ENCODE assay signal across 1 cellular context in genomic region chr15:84980196-84981053, GRCh38.
TF ChIP-seq lines count a peak whose summit lies in the region.

No MANE protein-coding gene starts in this region.

TF ChIP-seq in WTC11, 78 proteins besides CTCF, POLR2A, EP300 and RAD21 (continued from another document):
- TF ChIP-seq ARID4B (CRISPR knock-in tag; IDR thresholded peaks at IDR 0.05; ENCODE audit: borderline replicate concordance), result peak; percentile 50; the same call in 1 of the 2 replicates
- TF ChIP-seq TEAD1 (CRISPR knock-in tag; IDR thresholded peaks at IDR 0.05), result peak; percentile 54; the same call in 1 of the 2 replicates
- no peak for TF ChIP-seq CDX4 (CRISPR knock-in tag; IDR thresholded peaks at IDR 0.05; ENCODE audit: borderline replicate concordance)
- TF ChIP-seq ZNF219 (CRISPR knock-in tag; IDR thresholded peaks at IDR 0.05; ENCODE audit: borderline replicate concordance), result no peak
- TF ChIP-seq GRHL2 (CRISPR knock-in tag; IDR thresholded peaks at IDR 0.05; ENCODE audit: insufficient replicate concordance, severe bottlenecking), result no peak
- no peak for TF ChIP-seq ZMAT4 (CRISPR knock-in tag; IDR thresholded peaks at IDR 0.05)
- TF ChIP-seq GABPB1 (CRISPR knock-in tag; IDR thresholded peaks at IDR 0.05), result peak; percentile 44; the same call in 1 of the 2 replicates
- TF ChIP-seq ZNF138 (CRISPR knock-in tag; conservative IDR thresholded peaks at IDR 0.05), result no peak
- no peak for TF ChIP-seq IRF1 (CRISPR knock-in tag; IDR thresholded peaks at IDR 0.05)
- TF ChIP-seq, protein P1, sequence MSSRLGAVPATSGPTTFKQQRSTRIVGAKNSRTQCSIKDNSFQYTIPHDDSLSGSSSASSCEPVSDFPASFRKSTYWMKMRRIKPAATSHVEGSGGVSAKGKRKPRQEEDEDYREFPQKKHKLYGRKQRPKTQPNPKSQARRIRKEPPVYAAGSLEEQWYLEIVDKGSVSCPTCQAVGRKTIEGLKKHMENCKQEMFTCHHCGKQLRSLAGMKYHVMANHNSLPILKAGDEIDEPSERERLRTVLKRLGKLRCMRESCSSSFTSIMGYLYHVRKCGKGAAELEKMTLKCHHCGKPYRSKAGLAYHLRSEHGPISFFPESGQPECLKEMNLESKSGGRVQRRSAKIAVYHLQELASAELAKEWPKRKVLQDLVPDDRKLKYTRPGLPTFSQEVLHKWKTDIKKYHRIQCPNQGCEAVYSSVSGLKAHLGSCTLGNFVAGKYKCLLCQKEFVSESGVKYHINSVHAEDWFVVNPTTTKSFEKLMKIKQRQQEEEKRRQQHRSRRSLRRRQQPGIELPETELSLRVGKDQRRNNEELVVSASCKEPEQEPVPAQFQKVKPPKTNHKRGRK (CRISPR knock-in tag; IDR thresholded peaks at IDR 0.05; ENCODE audit: borderline replicate concordance), result no peak
- no peak for TF ChIP-seq OVOL2 (CRISPR knock-in tag; IDR thresholded peaks at IDR 0.05; ENCODE audit: borderline replicate concordance)
- peak; percentile 73 for TF ChIP-seq ETV6 (CRISPR knock-in tag; IDR thresholded peaks at IDR 0.05)
- TF ChIP-seq RELA (CRISPR knock-in tag; IDR thresholded peaks at IDR 0.05; ENCODE audit: borderline replicate concordance), result no peak
- TF ChIP-seq PRRX2 (CRISPR knock-in tag; IDR thresholded peaks at IDR 0.05), result no peak
- no peak for TF ChIP-seq JAZF1 (CRISPR knock-in tag; IDR thresholded peaks at IDR 0.05)
- TF ChIP-seq EMX1 (CRISPR knock-in tag; IDR thresholded peaks at IDR 0.05), result no peak
- TF ChIP-seq NFATC4 (CRISPR knock-in tag; IDR thresholded peaks at IDR 0.05), result no peak
- no peak for TF ChIP-seq ATF1 (CRISPR knock-in tag; IDR thresholded peaks at IDR 0.05)
- no peak for TF ChIP-seq ZNF671 (CRISPR knock-in tag; IDR thresholded peaks at IDR 0.05)
- no peak for TF ChIP-seq ATF3 (CRISPR knock-in tag; conservative IDR thresholded peaks at IDR 0.05)
- TF ChIP-seq, protein P2, sequence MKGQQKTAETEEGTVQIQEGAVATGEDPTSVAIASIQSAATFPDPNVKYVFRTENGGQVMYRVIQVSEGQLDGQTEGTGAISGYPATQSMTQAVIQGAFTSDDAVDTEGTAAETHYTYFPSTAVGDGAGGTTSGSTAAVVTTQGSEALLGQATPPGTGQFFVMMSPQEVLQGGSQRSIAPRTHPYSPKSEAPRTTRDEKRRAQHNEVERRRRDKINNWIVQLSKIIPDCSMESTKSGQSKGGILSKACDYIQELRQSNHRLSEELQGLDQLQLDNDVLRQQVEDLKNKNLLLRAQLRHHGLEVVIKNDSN (CRISPR knock-in tag; IDR thresholded peaks at IDR 0.05), result peak; percentile 29
- no peak for TF ChIP-seq ZNF281 (CRISPR knock-in tag; IDR thresholded peaks at IDR 0.05)
- no peak for TF ChIP-seq ZNF396 (CRISPR knock-in tag; IDR thresholded peaks at IDR 0.05; ENCODE audit: borderline replicate concordance)
- TF ChIP-seq, protein P3, sequence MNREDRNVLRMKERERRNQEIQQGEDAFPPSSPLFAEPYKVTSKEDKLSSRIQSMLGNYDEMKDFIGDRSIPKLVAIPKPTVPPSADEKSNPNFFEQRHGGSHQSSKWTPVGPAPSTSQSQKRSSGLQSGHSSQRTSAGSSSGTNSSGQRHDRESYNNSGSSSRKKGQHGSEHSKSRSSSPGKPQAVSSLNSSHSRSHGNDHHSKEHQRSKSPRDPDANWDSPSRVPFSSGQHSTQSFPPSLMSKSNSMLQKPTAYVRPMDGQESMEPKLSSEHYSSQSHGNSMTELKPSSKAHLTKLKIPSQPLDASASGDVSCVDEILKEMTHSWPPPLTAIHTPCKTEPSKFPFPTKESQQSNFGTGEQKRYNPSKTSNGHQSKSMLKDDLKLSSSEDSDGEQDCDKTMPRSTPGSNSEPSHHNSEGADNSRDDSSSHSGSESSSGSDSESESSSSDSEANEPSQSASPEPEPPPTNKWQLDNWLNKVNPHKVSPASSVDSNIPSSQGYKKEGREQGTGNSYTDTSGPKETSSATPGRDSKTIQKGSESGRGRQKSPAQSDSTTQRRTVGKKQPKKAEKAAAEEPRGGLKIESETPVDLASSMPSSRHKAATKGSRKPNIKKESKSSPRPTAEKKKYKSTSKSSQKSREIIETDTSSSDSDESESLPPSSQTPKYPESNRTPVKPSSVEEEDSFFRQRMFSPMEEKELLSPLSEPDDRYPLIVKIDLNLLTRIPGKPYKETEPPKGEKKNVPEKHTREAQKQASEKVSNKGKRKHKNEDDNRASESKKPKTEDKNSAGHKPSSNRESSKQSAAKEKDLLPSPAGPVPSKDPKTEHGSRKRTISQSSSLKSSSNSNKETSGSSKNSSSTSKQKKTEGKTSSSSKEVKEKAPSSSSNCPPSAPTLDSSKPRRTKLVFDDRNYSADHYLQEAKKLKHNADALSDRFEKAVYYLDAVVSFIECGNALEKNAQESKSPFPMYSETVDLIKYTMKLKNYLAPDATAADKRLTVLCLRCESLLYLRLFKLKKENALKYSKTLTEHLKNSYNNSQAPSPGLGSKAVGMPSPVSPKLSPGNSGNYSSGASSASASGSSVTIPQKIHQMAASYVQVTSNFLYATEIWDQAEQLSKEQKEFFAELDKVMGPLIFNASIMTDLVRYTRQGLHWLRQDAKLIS (CRISPR knock-in tag; IDR thresholded peaks at IDR 0.05; ENCODE audit: borderline replicate concordance), result no peak
- TF ChIP-seq CREM (CRISPR knock-in tag; IDR thresholded peaks at IDR 0.05), result peak; percentile 64; the same call in 1 of the 2 replicates
